15 cellular contexts compared by ENCODE assay signal in the genomic region with DNA sequence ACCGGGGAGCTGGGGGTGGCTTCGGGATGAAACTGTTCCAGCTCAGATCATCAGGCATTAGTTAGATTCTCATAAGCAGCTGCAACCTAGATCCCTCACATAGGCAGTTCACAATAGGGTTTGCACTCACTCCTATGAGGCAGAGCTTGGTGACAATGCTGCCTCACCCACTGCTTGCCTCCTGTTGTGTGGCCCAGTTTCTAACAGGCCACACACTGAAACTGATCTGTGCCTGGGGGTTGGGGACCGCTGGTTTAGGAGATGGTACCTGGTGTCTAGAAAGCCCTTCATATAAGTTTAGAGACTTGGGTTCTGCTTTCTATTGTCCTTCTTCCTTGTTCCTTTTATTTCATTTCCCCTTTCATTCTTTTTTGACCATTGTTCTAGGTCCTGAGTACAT.
DNase-seq lines count a peak whose midpoint lies in the region; ATAC-seq, FAIRE-seq and TF ChIP-seq lines count a peak whose summit lies in the region.
"Had no signal": no experiment of that assay in that cellular context is flagged by ENCODE, and none has a peak within 500 bp of the region (broad histone marks: within the 10 kb centered on the region; RNA-seq: fewer than 3 reads in every experiment).

No MANE protein-coding gene starts in this region.

- no peaks in the 10 kb centered on the region for H3F3A ChIP-seq in neural progenitor cell (ENCODE audit: low read depth)

- in situ Hi-C loops in GM12878 (cut with MboI), result no loop called here

- TF ChIP-seq POLR2A in GM12878 (IDR thresholded peaks at IDR 0.05; ENCODE audit: low read depth, low read length), result no peak

- H3K9me3 Mint-ChIP-seq in nephron (no peaks in the 10 kb centered on the region), neural progenitor cell (no peaks in the 10 kb centered on the region)
- no peaks in the 10 kb centered on the region for H3K9me3 Mint-ChIP-seq in stimulated activated naive CD8-positive, alpha-beta T cell treated with anti-CD3 and anti-CD28 coated beads, Interleukin-15, amount 100 ng/mL, for 72 hours
- H3K9me3 Mint-ChIP-seq: CD4-positive, alpha-beta T cell; H9 had no signal

- no peak for FAIRE-seq in GM12878 (lab: Jason Lieb, UNC)
- FAIRE-seq: A204.1, GM12892 had no signal

- RAD21 ChIA-PET in GM12878 (lab: Charles Lee; ENCODE audit: unreplicated experiment), result interaction anchor here (0.6 to 1.8 kb wide), 2 partner anchors 157 to 232 kb away, joined by 3 to 7 read pairs; no protein-coding TSS in a partner anchor

- TF ChIP-seq EP300 in GM12878 (IDR thresholded peaks at IDR 0.05; ENCODE audit: borderline replicate concordance in 1 of 2, control insufficient read depth in 1 of 2, low read depth in 2 of 2, low read length in 2 of 2), result no peak

- no peaks in the 10 kb centered on the region for H4K20me1 ChIP-seq in GM12878 (ENCODE audit: control insufficient read depth, insufficient read depth)
- no peaks in the 10 kb centered on the region for H4K20me1 ChIP-seq in neural progenitor cell (ENCODE audit: low read depth)

- SMC1A ChIA-PET in GM12878 (lab: Charles Lee; ENCODE audit: uncharacterized antibody, unreplicated experiment), result interaction anchor here (0.7 to 1.4 kb wide), 3 partner anchors 9 to 230 kb away, joined by 3 to 5 read pairs (median 4); no protein-coding TSS in a partner anchor

- H3K27me3 Mint-ChIP-seq in nephron (ENCODE audit: low read depth) (no peaks in the 10 kb centered on the region), neural progenitor cell (ENCODE audit: insufficient read depth, low read depth) (no peaks in the 10 kb centered on the region)
- peaks cover 18% of the 10 kb centered on the region for H3K27me3 Mint-ChIP-seq in stimulated activated naive CD8-positive, alpha-beta T cell treated with anti-CD3 and anti-CD28 coated beads, Interleukin-15, amount 100 ng/mL, for 72 hours
- H3K27me3 Mint-ChIP-seq: B cell had no signal

- H3K9ac ChIP-seq in GM12878 (ENCODE audit: control insufficient read depth, insufficient read depth, low read length), result no peak overlapping the region
- no peak overlapping the region for H3K9ac ChIP-seq in neural progenitor cell

- CTCF ChIA-PET in GM12878 (lab: Yijun Ruan, JAX), result no interaction called here

- ATAC-seq in GM18907 (IDR thresholded peaks at IDR 0.05; ENCODE audit: unreplicated experiment), result peak; percentile 48
- peak; percentile 85 for ATAC-seq in GM12878
- ATAC-seq in stimulated activated naive CD8-positive, alpha-beta T cell treated with anti-CD3 and anti-CD28 coated beads, Interleukin-15, amount 100 ng/mL, for 72 hours, result no peak

- H3K27me3 ChIP-seq in GM12878 (replicated peaks in 1 of 2; ENCODE audit: control insufficient read depth in 2 of 2, insufficient read depth in 2 of 2, low read length in 1 of 2) (no peaks in the 10 kb centered on the region), neural progenitor cell (no peaks in the 10 kb centered on the region)

- peaks cover 53% of the 10 kb centered on the region for H3K36me3 Mint-ChIP-seq in nephron (ENCODE audit: low read depth)
- peaks cover 13% of the 10 kb centered on the region for H3K36me3 Mint-ChIP-seq in neural progenitor cell

- H3K4me1 Mint-ChIP-seq in nephron, result peaks cover 55% of the 10 kb centered on the region
- peaks cover 2% of the 10 kb centered on the region for H3K4me1 Mint-ChIP-seq in neural progenitor cell
- no peaks in the 10 kb centered on the region for H3K4me1 Mint-ChIP-seq in stimulated activated naive CD8-positive, alpha-beta T cell treated with anti-CD3 and anti-CD28 coated beads, Interleukin-15, amount 100 ng/mL, for 72 hours
- H3K4me1 Mint-ChIP-seq: B cell had no signal

- H3K27ac Mint-ChIP-seq in nephron, result peak overlapping the region; percentile 32 to 78 (median 72)
- H3K27ac Mint-ChIP-seq in neural progenitor cell, result no peak overlapping the region
- H3K27ac Mint-ChIP-seq in stimulated activated naive CD8-positive, alpha-beta T cell treated with anti-CD3 and anti-CD28 coated beads, Interleukin-15, amount 100 ng/mL, for 72 hours, result no peak overlapping the region
- H3K27ac Mint-ChIP-seq: B cell; CD4-positive, alpha-beta T cell had no signal

- BruUV-seq in GM12878 (replicated peaks; lab: Mats Ljungman, UMichigan), result no TSS peak

- H3K36me3 ChIP-seq in GM12878 (ENCODE audit: control insufficient read depth in 2 of 2, insufficient read depth in 2 of 2, low read length in 1 of 2) (no peaks in the 10 kb centered on the region), neural progenitor cell (no peaks in the 10 kb centered on the region)

- H3K4me1 ChIP-seq in GM12878 (ENCODE audit: control insufficient read depth, insufficient read depth, low read length) (no peaks in the 10 kb centered on the region), neural progenitor cell (peaks cover 18% of the 10 kb centered on the region)

- no peak for TF ChIP-seq RAD21 in GM12878 (IDR thresholded peaks at IDR 0.05; ENCODE audit: insufficient read depth, low read depth, low read length)

- no peak overlapping the region for H3K4me3 Mint-ChIP-seq in nephron
- H3K4me3 Mint-ChIP-seq in neural progenitor cell, result no peak overlapping the region
- H3K4me3 Mint-ChIP-seq in stimulated activated naive CD8-positive, alpha-beta T cell treated with anti-CD3 and anti-CD28 coated beads, Interleukin-15, amount 100 ng/mL, for 72 hours, result no peak overlapping the region
- H3K4me3 Mint-ChIP-seq: B cell; CD4-positive, alpha-beta T cell; H9 had no signal

- H3K9me3 ChIP-seq in GM12878 (replicated peaks; ENCODE audit: control insufficient read depth, insufficient read depth, low read length), result no peaks in the 10 kb centered on the region
- no peaks in the 10 kb centered on the region for H3K9me3 ChIP-seq in neural progenitor cell (ENCODE audit: low read depth)

- H3K27ac ChIP-seq in GM12878 (ENCODE audit: control insufficient read depth, insufficient read depth) (no peak overlapping the region), neural progenitor cell (no peak overlapping the region)

- POLR2A ChIA-PET in GM12878 (lab: Charles Lee), result no interaction called here

- no peak overlapping the region for H2AFZ ChIP-seq in GM12878 (ENCODE audit: control insufficient read depth, low read depth, low read length)
- H2AFZ ChIP-seq in neural progenitor cell (replicated peaks), result no peak overlapping the region

- no peak overlapping the region for H3K4me3 ChIP-seq in GM12878
- H3K4me3 ChIP-seq in neural progenitor cell, result no peak overlapping the region

- intact Hi-C loops in GM12878 (cut with micrococcal nuclease; ENCODE audit: unreplicated experiment), result loop anchor here (10.0 kb wide), 1 partner anchor 574 kb away; no protein-coding TSS in a partner anchor

- 61% methylated on average over 3 of the region's 3 CpGs for WGBS in GM12878 (ENCODE audit: insufficient coverage, insufficient replicate concordance, low lambda C conversion rate, missing lambda C conversion rate)

- no peaks in the 10 kb centered on the region for H3K79me2 ChIP-seq in GM12878 (ENCODE audit: control insufficient read depth, insufficient read depth, low read length)
- H3K79me2 ChIP-seq in neural progenitor cell (ENCODE audit: low read depth), result no peaks in the 10 kb centered on the region

- no peak overlapping the region for H3K4me2 ChIP-seq in GM12878 (ENCODE audit: control insufficient read depth, insufficient read depth)
- H3K4me2 ChIP-seq in neural progenitor cell, result no peak overlapping the region

- TF ChIP-seq CTCF in GM12878 (IDR thresholded peaks at IDR 0.05 in 2 of 3, conservative IDR thresholded peaks at IDR 0.05 in 1 of 3; ENCODE audit: control insufficient read depth in 2 of 3, extremely low read depth in 1 of 3, insufficient read depth in 1 of 3, low read depth in 3 of 3, low read length in 3 of 3), result no peak
- TF ChIP-seq CTCF in nephron (IDR thresholded peaks at IDR 0.05; ENCODE audit: unreplicated experiment in 3 of 3), result no peak
- no peak for TF ChIP-seq CTCF in neural progenitor cell (IDR thresholded peaks at IDR 0.05)

- DNase-seq in MV-4-11 (lab: John Stamatoyannopoulos, UW) (peak; percentile 63), GM12878 (ENCODE audit: low read depth, low spot score) (no peak), neural progenitor cell (ENCODE audit: low spot score) (no peak), COLO668 (lab: John Stamatoyannopoulos, UW; ENCODE audit: unreplicated experiment) (no peak)
- no peak for DNase-seq in stimulated activated naive CD8-positive, alpha-beta T cell treated with anti-CD3 and anti-CD28 coated beads, Interleukin-15, amount 100 ng/mL, for 72 hours
- DNase-seq: C1 segment of cervical spinal cord; CD4-positive, alpha-beta T cell; DMS79; GOT3; H9 had no signal

TF ChIP-seq in GM12878, 131 proteins besides CTCF, POLR2A, EP300 and RAD21:
- TF ChIP-seq TCF7 (IDR thresholded peaks at IDR 0.05; ENCODE audit: borderline replicate concordance) (no peak), TCF12 (IDR thresholded peaks at IDR 0.05; ENCODE audit: low read depth, low read length) (no peak), PAX5 (IDR thresholded peaks at IDR 0.05; ENCODE audit: borderline replicate concordance, low read depth, low read length) (no peak)

Comparison
In these comparisons a context has a peak if more than half of its experiments do, and no peak if none do; other contexts are left out.
1. H3K27ac Mint-ChIP-seq: peak in nephron (3 of 3); none in neural progenitor cell (single experiment) and stimulated activated naive CD8-positive, alpha-beta T cell treated with anti-CD3 and anti-CD28 coated beads, Interleukin-15, amount 100 ng/mL, for 72 hours (0 of 2).